25 cellular contexts compared by ENCODE assay signal in the genomic region with DNA sequence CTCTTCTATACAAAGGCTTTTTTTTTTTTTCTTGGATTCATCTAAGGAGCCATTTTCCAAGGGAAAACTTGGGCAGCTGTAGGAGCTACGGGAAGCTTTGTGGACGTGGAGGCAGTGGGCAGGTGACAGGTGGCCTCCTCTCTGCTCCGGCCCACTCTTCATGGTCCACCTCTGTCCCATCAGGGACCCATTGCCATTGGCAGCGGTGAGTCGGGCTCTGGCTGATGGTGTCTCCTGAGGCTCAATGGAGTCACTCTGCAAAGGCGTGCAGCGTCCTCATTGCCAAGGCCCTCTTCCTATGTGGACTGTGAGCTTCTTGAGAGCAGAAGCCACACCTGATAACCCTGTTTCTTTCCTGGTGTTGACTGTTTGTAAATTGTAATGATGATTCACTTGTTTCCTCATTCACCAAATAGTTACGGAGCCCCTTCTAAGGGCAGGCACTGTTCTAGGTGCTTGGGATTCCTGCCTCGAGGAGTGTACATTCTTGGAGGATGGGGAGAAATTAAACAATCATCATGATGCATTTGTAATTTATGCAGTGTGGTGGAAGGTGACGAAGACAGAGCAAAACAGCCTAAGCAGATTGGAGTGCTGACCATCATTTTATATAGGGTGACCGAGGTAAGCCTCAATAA.
"Had no signal": no experiment of that assay in that cellular context is flagged by ENCODE, and none has a peak within 500 bp of the region (broad histone marks: within the 10 kb centered on the region; RNA-seq: fewer than 3 reads in every experiment).

No MANE protein-coding gene starts in this region.

- ATAC-seq: activated CD4-positive, alpha-beta T cell treated with anti-CD3 and anti-CD28 coated beads for 36 hours; T-cell had no signal

- H3K4me3 Mint-ChIP-seq: activated CD4-positive, alpha-beta memory T cell treated with anti-CD3 and anti-CD28 coated beads, Interleukin-2, amount 10 ng/mL, durations not matched to agents 7 days and 5 days; activated CD4-positive, alpha-beta T cell treated with anti-CD3 and anti-CD28 coated beads for 36 hours; activated naive CD8-positive, alpha-beta T cell treated with anti-CD3 and anti-CD28 coated beads for 36 hours; activated T-cell treated with anti-CD3 and anti-CD28 coated beads, Interleukin-2, amount 50 U/mL, for 24 hours; activated T-helper 1 cell treated with anti-CD3 and anti-CD28 coated beads, Interleukin-12 subunit alpha, Interleukin-12 subunit beta, Interleukin-2, Interleukin-4 antibody, amounts not matched to agents 30 ng/mL and 10 ng/mL and 1 ng/mL, durations not matched to agents 14 hours and 24 hours and 36 hours; T-cell had no signal

- H3K36me3 Mint-ChIP-seq: activated naive CD8-positive, alpha-beta T cell treated with anti-CD3 and anti-CD28 coated beads for 36 hours; T-cell had no signal

- H3K4me3 ChIP-seq: Peyer's patch had no signal

- H3K4me1 Mint-ChIP-seq: activated CD4-positive, alpha-beta memory T cell treated with anti-CD3 and anti-CD28 coated beads, Interleukin-2, amount 10 ng/mL, durations not matched to agents 7 days and 5 days; activated CD4-positive, alpha-beta T cell treated with anti-CD3 and anti-CD28 coated beads for 36 hours; activated naive CD8-positive, alpha-beta T cell treated with anti-CD3 and anti-CD28 coated beads for 36 hours; T-cell had no signal

- H3K27ac Mint-ChIP-seq: activated CD4-positive, alpha-beta memory T cell treated with anti-CD3 and anti-CD28 coated beads, Interleukin-2, amount 10 ng/mL, durations not matched to agents 7 days and 5 days; activated CD4-positive, alpha-beta T cell treated with anti-CD3 and anti-CD28 coated beads for 36 hours; activated naive CD8-positive, alpha-beta T cell treated with anti-CD3 and anti-CD28 coated beads for 36 hours; activated T-cell treated with anti-CD3 and anti-CD28 coated beads, Interleukin-2, amount 50 U/mL, for 24 hours; activated T-helper 1 cell treated with anti-CD3 and anti-CD28 coated beads, Interleukin-12 subunit alpha, Interleukin-12 subunit beta, Interleukin-2, Interleukin-4 antibody, amounts not matched to agents 30 ng/mL and 10 ng/mL and 1 ng/mL, durations not matched to agents 14 hours and 24 hours and 36 hours; T-cell had no signal

- H3K9me3 Mint-ChIP-seq: activated CD4-positive, alpha-beta memory T cell treated with anti-CD3 and anti-CD28 coated beads, Interleukin-2, amount 10 ng/mL, durations not matched to agents 7 days and 5 days; activated naive CD8-positive, alpha-beta T cell treated with anti-CD3 and anti-CD28 coated beads for 36 hours; activated T-cell treated with anti-CD3 and anti-CD28 coated beads, Interleukin-2, amount 50 U/mL, for 24 hours; activated T-helper 1 cell treated with anti-CD3 and anti-CD28 coated beads, Interleukin-12 subunit alpha, Interleukin-12 subunit beta, Interleukin-2, Interleukin-4 antibody, amounts not matched to agents 30 ng/mL and 10 ng/mL and 1 ng/mL, durations not matched to agents 14 hours and 24 hours and 36 hours; T-cell had no signal

- DNase-seq: activated CD4-positive, alpha-beta memory T cell treated with anti-CD3 and anti-CD28 coated beads, Interleukin-2, amount 10 ng/mL, durations not matched to agents 7 days and 5 days; activated CD4-positive, alpha-beta T cell treated with anti-CD3 and anti-CD28 coated beads for 36 hours; activated CD4-positive, alpha-beta T cell treated with anti-CD3 and anti-CD28 coated beads, Interleukin-2, amount 50 U/mL, for 1 hour; activated CD8-positive, alpha-beta memory T cell treated with anti-CD3 and anti-CD28 coated beads, Interleukin-2, amount 50 U/mL, for 4 hours; activated effector memory CD4-positive, alpha-beta T cell treated with Interleukin-2 at 50 U/mL for 16 hours; activated naive CD4-positive, alpha-beta T cell treated with Interleukin-2 at 50 U/mL for 16 hours; activated naive CD8-positive, alpha-beta T cell treated with anti-CD3 and anti-CD28 coated beads for 36 hours; activated T-cell treated with anti-CD3 and anti-CD28 coated beads, Interleukin-2, amount 50 U/mL, for 24 hours; anterior cingulate cortex; caudate nucleus; NCI-H1105; NCI-H1436; NCI-H1694 treated with DMSO at 0.1 percent for 48 hours; NCI-H2029 treated with DMSO at 0.1 percent for 48 hours; NCI-H345; NCI-H510A; NCI-H69; NK-92 treated with Interleukin-12 subunit alpha and Interleukin-12 subunit beta, amount 100 ng/mL, for 24 hours; Peyer's patch; SIG-M5; T-cell; WERI-Rb-1 had no signal

- H3K9me3 ChIP-seq: Peyer's patch had no signal

- H3K36me3 ChIP-seq: Peyer's patch, WERI-Rb-1 had no signal

- H3K9ac ChIP-seq: KMS-11 had no signal

- H3K27me3 Mint-ChIP-seq: activated CD4-positive, alpha-beta T cell treated with anti-CD3 and anti-CD28 coated beads for 36 hours; activated naive CD8-positive, alpha-beta T cell treated with anti-CD3 and anti-CD28 coated beads for 36 hours; activated T-cell treated with anti-CD3 and anti-CD28 coated beads, Interleukin-2, amount 50 U/mL, for 24 hours had no signal

- H3K4me1 ChIP-seq: Peyer's patch had no signal

- H3K27ac ChIP-seq: KMS-11, Peyer's patch, RWPE1, WERI-Rb-1 had no signal
